1 cellular context compared by ENCODE assay signal in the genomic region with DNA sequence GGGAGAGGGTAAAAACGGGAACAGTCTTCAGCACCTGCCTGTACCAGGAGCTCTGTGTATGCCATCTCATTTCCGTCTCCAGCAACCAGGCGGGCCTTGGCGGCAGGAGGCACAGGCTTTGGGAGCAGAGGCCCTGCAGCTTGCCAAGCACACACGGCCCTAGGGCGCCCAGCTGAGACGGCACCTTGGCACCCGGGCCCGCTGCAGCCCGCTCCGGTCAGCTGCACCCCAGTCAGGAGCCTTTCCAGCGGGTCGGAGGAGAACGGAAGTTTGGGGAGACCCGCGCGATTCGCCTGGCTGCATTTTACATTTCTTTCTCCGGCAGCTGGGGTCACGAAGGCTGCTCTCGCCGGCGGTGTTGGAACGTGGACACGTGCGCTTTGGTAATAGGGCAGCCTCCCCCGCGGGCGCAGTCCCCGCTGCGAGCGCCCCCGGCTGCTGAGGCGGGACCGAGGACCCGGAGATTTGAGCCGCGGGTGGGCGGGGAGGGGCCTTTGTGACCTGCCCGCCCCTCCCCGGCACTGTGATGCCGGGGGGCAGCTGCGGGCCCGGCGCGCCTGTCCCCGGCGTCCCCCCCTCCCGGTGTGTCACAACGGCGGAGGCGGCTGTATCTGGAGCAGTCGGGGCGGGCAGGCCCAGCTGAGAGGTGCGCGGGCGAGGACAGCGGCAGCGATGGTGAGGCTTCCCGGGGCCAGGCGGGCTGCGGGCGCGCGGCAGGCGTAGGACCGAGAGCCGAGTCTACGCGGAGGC.
TF ChIP-seq lines count a peak whose summit lies in the region.

Gene TUBA8, plus strand, starts transcription at position 616 of the 750 bp plus-strand sequence. Its CDS starts 57 bp downstream, at position 673.

TF ChIP-seq in HepG2, 621 proteins besides CTCF, POLR2A, EP300 and RAD21 (continued from another document and continues in another):
- TF ChIP-seq, protein P1, sequence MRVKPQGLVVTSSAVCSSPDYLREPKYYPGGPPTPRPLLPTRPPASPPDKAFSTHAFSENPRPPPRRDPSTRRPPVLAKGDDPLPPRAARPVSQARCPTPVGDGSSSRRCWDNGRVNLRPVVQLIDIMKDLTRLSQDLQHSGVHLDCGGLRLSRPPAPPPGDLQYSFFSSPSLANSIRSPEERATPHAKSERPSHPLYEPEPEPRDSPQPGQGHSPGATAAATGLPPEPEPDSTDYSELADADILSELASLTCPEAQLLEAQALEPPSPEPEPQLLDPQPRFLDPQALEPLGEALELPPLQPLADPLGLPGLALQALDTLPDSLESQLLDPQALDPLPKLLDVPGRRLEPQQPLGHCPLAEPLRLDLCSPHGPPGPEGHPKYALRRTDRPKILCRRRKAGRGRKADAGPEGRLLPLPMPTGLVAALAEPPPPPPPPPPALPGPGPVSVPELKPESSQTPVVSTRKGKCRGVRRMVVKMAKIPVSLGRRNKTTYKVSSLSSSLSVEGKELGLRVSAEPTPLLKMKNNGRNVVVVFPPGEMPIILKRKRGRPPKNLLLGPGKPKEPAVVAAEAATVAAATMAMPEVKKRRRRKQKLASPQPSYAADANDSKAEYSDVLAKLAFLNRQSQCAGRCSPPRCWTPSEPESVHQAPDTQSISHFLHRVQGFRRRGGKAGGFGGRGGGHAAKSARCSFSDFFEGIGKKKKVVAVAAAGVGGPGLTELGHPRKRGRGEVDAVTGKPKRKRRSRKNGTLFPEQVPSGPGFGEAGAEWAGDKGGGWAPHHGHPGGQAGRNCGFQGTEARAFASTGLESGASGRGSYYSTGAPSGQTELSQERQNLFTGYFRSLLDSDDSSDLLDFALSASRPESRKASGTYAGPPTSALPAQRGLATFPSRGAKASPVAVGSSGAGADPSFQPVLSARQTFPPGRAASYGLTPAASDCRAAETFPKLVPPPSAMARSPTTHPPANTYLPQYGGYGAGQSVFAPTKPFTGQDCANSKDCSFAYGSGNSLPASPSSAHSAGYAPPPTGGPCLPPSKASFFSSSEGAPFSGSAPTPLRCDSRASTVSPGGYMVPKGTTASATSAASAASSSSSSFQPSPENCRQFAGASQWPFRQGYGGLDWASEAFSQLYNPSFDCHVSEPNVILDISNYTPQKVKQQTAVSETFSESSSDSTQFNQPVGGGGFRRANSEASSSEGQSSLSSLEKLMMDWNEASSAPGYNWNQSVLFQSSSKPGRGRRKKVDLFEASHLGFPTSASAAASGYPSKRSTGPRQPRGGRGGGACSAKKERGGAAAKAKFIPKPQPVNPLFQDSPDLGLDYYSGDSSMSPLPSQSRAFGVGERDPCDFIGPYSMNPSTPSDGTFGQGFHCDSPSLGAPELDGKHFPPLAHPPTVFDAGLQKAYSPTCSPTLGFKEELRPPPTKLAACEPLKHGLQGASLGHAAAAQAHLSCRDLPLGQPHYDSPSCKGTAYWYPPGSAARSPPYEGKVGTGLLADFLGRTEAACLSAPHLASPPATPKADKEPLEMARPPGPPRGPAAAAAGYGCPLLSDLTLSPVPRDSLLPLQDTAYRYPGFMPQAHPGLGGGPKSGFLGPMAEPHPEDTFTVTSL (CRISPR knock-in tag; IDR thresholded peaks at IDR 0.05; ENCODE audit: borderline replicate concordance), result no peak
- TF ChIP-seq ZNF747 (CRISPR knock-in tag; IDR thresholded peaks at IDR 0.05; ENCODE audit: borderline replicate concordance) (0 out of 2 replicates have a peak, but pooled peaks have one; percentile 35), FOXC1 (CRISPR knock-in tag; IDR thresholded peaks at IDR 0.05; ENCODE audit: borderline replicate concordance) (peak; percentile 19; the same call in 1 of the 2 replicates), ZNF24 (IDR thresholded peaks at IDR 0.05) (no peak), HNRNPL (IDR thresholded peaks at IDR 0.05; ENCODE audit: low read depth, low read length) (peak; percentile 80), LCORL (IDR thresholded peaks at IDR 0.05) (no peak), LCORL (CRISPR knock-in tag; IDR thresholded peaks at IDR 0.05) (0 out of 2 replicates have a peak, but pooled peaks have one; percentile 27), ZFX (CRISPR knock-in tag; IDR thresholded peaks at IDR 0.05; ENCODE audit: low read depth) (0 out of 2 replicates have a peak, but pooled peaks have one; percentile 20), SRSF4 (IDR thresholded peaks at IDR 0.05; ENCODE audit: low read depth, low read length, poor library complexity, severe bottlenecking) (no peak), HNRNPLL (IDR thresholded peaks at IDR 0.05; ENCODE audit: low read depth, low read length, poor library complexity, severe bottlenecking) (peak; percentile 62), ZBTB43 (CRISPR knock-in tag; conservative IDR thresholded peaks at IDR 0.05) (no peak), ZNF574 (CRISPR knock-in tag; IDR thresholded peaks at IDR 0.05) (peak; percentile 24; the same call in 1 of the 2 replicates), SRSF9 (IDR thresholded peaks at IDR 0.05; ENCODE audit: borderline replicate concordance, insufficient read depth, low read depth, low read length, poor library complexity, severe bottlenecking) (no peak), POGZ (CRISPR knock-in tag; IDR thresholded peaks at IDR 0.05) (0 out of 2 replicates have a peak, but pooled peaks have one; percentile 17), NFKB2 (CRISPR knock-in tag; IDR thresholded peaks at IDR 0.05; ENCODE audit: borderline replicate concordance) (0 out of 2 replicates have a peak, but pooled peaks have one; percentile 39), ZNF160 (CRISPR knock-in tag; IDR thresholded peaks at IDR 0.05) (0 out of 2 replicates have a peak, but pooled peaks have one; percentile 20), ZNF777 (CRISPR knock-in tag; IDR thresholded peaks at IDR 0.05) (peak; percentile 76), ZFY (CRISPR knock-in tag; IDR thresholded peaks at IDR 0.05) (peak; percentile 56), POLR2AphosphoS5 (IDR thresholded peaks at IDR 0.05; ENCODE audit: low read depth, low read length) (no peak), ZNF788 (CRISPR knock-in tag; IDR thresholded peaks at IDR 0.05; ENCODE audit: borderline replicate concordance) (peak; percentile 74; the same call in 1 of the 2 replicates)
- TF ChIP-seq, protein P2, sequence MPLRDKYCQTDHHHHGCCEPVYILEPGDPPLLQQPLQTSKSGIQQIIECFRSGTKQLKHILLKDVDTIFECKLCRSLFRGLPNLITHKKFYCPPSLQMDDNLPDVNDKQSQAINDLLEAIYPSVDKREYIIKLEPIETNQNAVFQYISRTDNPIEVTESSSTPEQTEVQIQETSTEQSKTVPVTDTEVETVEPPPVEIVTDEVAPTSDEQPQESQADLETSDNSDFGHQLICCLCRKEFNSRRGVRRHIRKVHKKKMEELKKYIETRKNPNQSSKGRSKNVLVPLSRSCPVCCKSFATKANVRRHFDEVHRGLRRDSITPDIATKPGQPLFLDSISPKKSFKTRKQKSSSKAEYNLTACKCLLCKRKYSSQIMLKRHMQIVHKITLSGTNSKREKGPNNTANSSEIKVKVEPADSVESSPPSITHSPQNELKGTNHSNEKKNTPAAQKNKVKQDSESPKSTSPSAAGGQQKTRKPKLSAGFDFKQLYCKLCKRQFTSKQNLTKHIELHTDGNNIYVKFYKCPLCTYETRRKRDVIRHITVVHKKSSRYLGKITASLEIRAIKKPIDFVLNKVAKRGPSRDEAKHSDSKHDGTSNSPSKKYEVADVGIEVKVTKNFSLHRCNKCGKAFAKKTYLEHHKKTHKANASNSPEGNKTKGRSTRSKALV (CRISPR knock-in tag; IDR thresholded peaks at IDR 0.05), result peak; percentile 89
- TF ChIP-seq, protein P3, sequence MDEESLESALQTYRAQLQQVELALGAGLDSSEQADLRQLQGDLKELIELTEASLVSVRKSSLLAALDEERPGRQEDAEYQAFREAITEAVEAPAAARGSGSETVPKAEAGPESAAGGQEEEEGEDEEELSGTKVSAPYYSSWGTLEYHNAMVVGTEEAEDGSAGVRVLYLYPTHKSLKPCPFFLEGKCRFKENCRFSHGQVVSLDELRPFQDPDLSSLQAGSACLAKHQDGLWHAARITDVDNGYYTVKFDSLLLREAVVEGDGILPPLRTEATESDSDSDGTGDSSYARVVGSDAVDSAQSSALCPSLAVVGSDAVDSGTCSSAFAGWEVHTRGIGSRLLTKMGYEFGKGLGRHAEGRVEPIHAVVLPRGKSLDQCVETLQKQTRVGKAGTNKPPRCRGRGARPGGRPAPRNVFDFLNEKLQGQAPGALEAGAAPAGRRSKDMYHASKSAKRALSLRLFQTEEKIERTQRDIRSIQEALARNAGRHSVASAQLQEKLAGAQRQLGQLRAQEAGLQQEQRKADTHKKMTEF (CRISPR knock-in tag; IDR thresholded peaks at IDR 0.05), result peak; percentile 42; the same call in 1 of the 2 replicates
- TF ChIP-seq, protein P4, sequence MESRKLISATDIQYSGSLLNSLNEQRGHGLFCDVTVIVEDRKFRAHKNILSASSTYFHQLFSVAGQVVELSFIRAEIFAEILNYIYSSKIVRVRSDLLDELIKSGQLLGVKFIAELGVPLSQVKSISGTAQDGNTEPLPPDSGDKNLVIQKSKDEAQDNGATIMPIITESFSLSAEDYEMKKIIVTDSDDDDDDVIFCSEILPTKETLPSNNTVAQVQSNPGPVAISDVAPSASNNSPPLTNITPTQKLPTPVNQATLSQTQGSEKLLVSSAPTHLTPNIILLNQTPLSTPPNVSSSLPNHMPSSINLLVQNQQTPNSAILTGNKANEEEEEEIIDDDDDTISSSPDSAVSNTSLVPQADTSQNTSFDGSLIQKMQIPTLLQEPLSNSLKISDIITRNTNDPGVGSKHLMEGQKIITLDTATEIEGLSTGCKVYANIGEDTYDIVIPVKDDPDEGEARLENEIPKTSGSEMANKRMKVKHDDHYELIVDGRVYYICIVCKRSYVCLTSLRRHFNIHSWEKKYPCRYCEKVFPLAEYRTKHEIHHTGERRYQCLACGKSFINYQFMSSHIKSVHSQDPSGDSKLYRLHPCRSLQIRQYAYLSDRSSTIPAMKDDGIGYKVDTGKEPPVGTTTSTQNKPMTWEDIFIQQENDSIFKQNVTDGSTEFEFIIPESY (CRISPR knock-in tag; IDR thresholded peaks at IDR 0.05), result no peak
- TF ChIP-seq, protein P5, sequence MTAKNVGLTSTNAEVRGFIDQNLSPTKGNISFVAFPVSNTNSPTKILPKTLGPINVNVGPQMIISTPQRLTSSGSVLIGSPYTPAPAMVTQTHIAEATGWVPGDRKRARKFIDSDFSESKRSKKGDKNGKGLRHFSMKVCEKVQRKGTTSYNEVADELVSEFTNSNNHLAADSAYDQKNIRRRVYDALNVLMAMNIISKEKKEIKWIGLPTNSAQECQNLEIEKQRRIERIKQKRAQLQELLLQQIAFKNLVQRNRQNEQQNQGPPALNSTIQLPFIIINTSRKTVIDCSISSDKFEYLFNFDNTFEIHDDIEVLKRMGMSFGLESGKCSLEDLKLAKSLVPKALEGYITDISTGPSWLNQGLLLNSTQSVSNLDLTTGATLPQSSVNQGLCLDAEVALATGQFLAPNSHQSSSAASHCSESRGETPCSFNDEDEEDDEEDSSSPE (CRISPR knock-in tag; IDR thresholded peaks at IDR 0.05), result peak; percentile 54; the same call in 1 of the 2 replicates
- TF ChIP-seq, protein P6, sequence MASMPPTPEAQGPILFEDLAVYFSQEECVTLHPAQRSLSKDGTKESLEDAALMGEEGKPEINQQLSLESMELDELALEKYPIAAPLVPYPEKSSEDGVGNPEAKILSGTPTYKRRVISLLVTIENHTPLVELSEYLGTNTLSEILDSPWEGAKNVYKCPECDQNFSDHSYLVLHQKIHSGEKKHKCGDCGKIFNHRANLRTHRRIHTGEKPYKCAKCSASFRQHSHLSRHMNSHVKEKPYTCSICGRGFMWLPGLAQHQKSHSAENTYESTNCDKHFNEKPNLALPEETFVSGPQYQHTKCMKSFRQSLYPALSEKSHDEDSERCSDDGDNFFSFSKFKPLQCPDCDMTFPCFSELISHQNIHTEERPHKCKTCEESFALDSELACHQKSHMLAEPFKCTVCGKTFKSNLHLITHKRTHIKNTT (CRISPR knock-in tag; IDR thresholded peaks at IDR 0.05), result no peak
- TF ChIP-seq, protein P7, sequence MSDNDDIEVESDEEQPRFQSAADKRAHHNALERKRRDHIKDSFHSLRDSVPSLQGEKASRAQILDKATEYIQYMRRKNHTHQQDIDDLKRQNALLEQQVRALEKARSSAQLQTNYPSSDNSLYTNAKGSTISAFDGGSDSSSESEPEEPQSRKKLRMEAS (IDR thresholded peaks at IDR 0.05), result peak; percentile 68
- TF ChIP-seq, protein P8, sequence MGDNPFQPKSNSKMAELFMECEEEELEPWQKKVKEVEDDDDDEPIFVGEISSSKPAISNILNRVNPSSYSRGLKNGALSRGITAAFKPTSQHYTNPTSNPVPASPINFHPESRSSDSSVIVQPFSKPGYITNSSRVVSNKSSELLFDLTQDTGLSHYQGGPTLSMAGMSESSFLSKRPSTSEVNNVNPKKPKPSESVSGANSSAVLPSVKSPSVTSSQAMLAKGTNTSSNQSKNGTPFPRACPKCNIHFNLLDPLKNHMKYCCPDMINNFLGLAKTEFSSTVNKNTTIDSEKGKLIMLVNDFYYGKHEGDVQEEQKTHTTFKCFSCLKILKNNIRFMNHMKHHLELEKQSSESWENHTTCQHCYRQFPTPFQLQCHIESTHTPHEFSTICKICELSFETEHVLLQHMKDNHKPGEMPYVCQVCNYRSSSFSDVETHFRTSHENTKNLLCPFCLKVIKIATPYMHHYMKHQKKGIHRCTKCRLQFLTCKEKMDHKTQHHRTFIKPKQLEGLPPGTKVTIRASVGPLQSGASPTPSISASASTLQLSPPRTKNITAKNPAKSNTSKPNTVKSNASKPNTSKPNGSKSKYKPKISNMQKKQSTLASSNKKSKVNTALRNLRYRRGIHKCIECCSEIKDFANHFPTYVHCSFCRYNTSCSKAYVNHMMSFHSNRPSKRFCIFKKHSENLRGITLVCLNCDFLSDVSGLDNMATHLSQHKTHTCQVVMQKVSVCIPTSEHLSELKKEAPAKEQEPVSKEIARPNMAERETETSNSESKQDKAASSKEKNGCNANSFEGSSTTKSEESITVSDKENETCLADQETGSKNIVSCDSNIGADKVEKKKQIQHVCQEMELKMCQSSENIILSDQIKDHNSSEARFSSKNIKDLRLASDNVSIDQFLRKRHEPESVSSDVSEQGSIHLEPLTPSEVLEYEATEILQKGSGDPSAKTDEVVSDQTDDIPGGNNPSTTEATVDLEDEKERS (CRISPR knock-in tag; IDR thresholded peaks at IDR 0.05), result no peak
